11 cellular contexts compared by ENCODE assay signal in genomic region chr13:33235078-33235477, GRCh38. TPM values are rescaled to one million over a fixed set of nuclear protein-coding genes. Genes with fewer than 3 reads are reported as not detected.
DNase-seq lines count a peak whose midpoint lies in the region; TF ChIP-seq lines count a peak whose summit lies in the region.
"Had no signal": no experiment of that assay in that cellular context is flagged by ENCODE, and none has a peak within 500 bp of the region (broad histone marks: within the 10 kb centered on the region; RNA-seq: fewer than 3 reads in every experiment).

No MANE protein-coding gene starts in this region.

- H3K4me3 ChIP-seq in BJ (ENCODE audit: low read depth, low read length), result no peak overlapping the region

- H3K4me3 Mint-ChIP-seq in osteocyte (ENCODE audit: unreplicated experiment), result no peak overlapping the region
- H3K4me3 Mint-ChIP-seq: T-helper 1 cell treated with Interleukin-12 subunit alpha and Interleukin-12 subunit beta and Interleukin-4 antibody, amounts not matched to agents 30 μg/mL and 1 μg/mL, for 36 hours had no signal

- DNase-seq in BJ (ENCODE audit: low read depth) (no peak), amniotic epithelial cell (ENCODE audit: low read depth) (peak; percentile 75), glomerular visceral epithelial cell (ENCODE audit: extremely low spot score) (peak; percentile 25), osteocyte (ENCODE audit: extremely low spot score, unreplicated experiment) (no peak), KG1 (lab: John Stamatoyannopoulos, UW) (no peak), KBM-7 (no peak)
- no peak for DNase-seq in stimulated activated CD4-positive, alpha-beta T cell treated with anti-CD3 and anti-CD28 coated beads, Interleukin-4, amount 100 ng/mL, for 1 hour
- DNase-seq in activated CD4-positive, alpha-beta T cell treated with anti-CD3 and anti-CD28 coated beads, Interleukin-2, amount 50 U/mL, for 1 hour, result no peak
- DNase-seq: islet precursor cell, NCI-H187 had no signal

- POLR2A ChIA-PET in BJ (lab: Charles Lee), result no interaction called here

- CTCF ChIA-PET in BJ (lab: Yijun Ruan, JAX), result interaction anchor here (0.6 to 1.3 kb wide), 4 partner anchors 12 to 298 kb away, joined by 3 to 5 read pairs (median 4); no protein-coding TSS in a partner anchor

- TF ChIP-seq CTCF in BJ (IDR thresholded peaks at IDR 0.05; ENCODE audit: insufficient read depth, low read depth, low read length), result 0 out of 2 replicates have a peak, but pooled peaks have one; percentile 5
- no peak for TF ChIP-seq CTCF in osteocyte (IDR thresholded peaks at IDR 0.05)

- peaks cover 5% of the 10 kb centered on the region for H3K36me3 ChIP-seq in BJ (ENCODE audit: control insufficient read depth, insufficient read depth, low read length)

- no peaks in the 10 kb centered on the region for H3K27me3 Mint-ChIP-seq in osteocyte (ENCODE audit: unreplicated experiment)

- no peaks in the 10 kb centered on the region for H3K27me3 ChIP-seq in BJ (ENCODE audit: control insufficient read depth, insufficient read depth, low read length)

- H3K9me3 Mint-ChIP-seq in osteocyte (ENCODE audit: unreplicated experiment), result peaks cover 27% of the 10 kb centered on the region

- in situ Hi-C loops in KBM-7 (cut with MboI; ENCODE audit: low pct_unique_long_range_greater_than_20kb, low sequenced_read_pairs), result no loop called here

- H3K4me1 Mint-ChIP-seq in osteocyte (ENCODE audit: unreplicated experiment), result peaks cover 62% of the 10 kb centered on the region

- H3K36me3 Mint-ChIP-seq in osteocyte (ENCODE audit: unreplicated experiment), result peaks cover 43% of the 10 kb centered on the region

- peak overlapping the region; percentile 91 for H3K27ac Mint-ChIP-seq in osteocyte (ENCODE audit: unreplicated experiment)
- H3K27ac Mint-ChIP-seq: T-helper 1 cell treated with Interleukin-12 subunit alpha and Interleukin-12 subunit beta and Interleukin-4 antibody, amounts not matched to agents 30 μg/mL and 1 μg/mL, for 36 hours had no signal

RNA-seq across cellular contexts. Expression of gene STARD13, which starts 50.5 kb away (rescaled TPM):
- 18.0 and 21.2 TPM in 2 replicates for polyA plus RNA-seq in BJ (2011; rRNA removed)
- 77.1 and 91.6 TPM in 2 replicates for polyA minus RNA-seq in BJ (2011; rRNA and poly(A)+ RNA removed)
- 64.8 and 72.0 TPM in 2 replicates for total RNA-seq in osteocyte

Comparison
In these comparisons a context has a peak if more than half of its experiments do, and no peak if none do; other contexts are left out.
1. DNase-seq: peak in amniotic epithelial cell (single experiment) and glomerular visceral epithelial cell (single experiment); none in BJ (single experiment), osteocyte (single experiment), KG1 (single experiment), stimulated activated CD4-positive, alpha-beta T cell treated with anti-CD3 and anti-CD28 coated beads, Interleukin-4, amount 100 ng/mL, for 1 hour (single experiment), activated CD4-positive, alpha-beta T cell treated with anti-CD3 and anti-CD28 coated beads, Interleukin-2, amount 50 U/mL, for 1 hour (single experiment) and KBM-7 (single experiment).